Comparison of ENCODE assay signal across 22 cellular contexts in the genomic region with DNA sequence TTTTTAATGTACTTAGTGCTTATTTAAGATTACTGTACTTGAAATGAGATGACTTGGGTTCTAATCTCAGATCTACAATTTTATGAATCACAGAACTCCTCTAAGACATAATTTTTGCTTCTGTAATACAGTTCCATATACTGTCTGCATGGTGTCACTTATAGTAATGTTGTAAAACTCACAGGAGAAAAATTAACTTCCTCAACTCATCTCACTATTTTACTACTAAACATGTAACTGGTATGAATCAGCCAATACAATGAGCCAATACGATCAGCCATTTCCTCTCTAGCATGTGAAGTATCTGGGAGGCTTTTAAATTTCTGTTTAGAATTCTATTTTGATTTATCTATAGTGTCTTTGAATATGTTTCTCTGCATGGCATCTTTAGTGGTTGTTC.
DNase-seq lines count a peak whose midpoint lies in the region; ATAC-seq and TF ChIP-seq lines count a peak whose summit lies in the region.
"Had no signal": no experiment of that assay in that cellular context is flagged by ENCODE, and none has a peak within 500 bp of the region (broad histone marks: within the 10 kb centered on the region; RNA-seq: fewer than 3 reads in every experiment).

No MANE protein-coding gene starts in this region.

- peaks cover 5% of the 10 kb centered on the region for H3K4me1 Mint-ChIP-seq in activated CD8-positive, alpha-beta T cell treated with anti-CD3 and anti-CD28 coated beads for 36 hours (ENCODE audit: low read depth)
- H3K4me1 Mint-ChIP-seq in activated CD8-positive, alpha-beta T cell treated with anti-CD3 and anti-CD28 coated beads, Interleukin-2, amount 10 ng/mL, durations not matched to agents 7 days and 5 days (ENCODE audit: low read depth), result no peaks in the 10 kb centered on the region
- H3K4me1 Mint-ChIP-seq in stimulated activated naive CD8-positive, alpha-beta T cell treated with anti-CD3 and anti-CD28 coated beads, Interleukin-15, amount 100 ng/mL, for 72 hours, result peaks cover 7% of the 10 kb centered on the region
- H3K4me1 Mint-ChIP-seq in stimulated activated effector memory CD8-positive, alpha-beta T cell treated with anti-CD3 and anti-CD28 coated beads, Interleukin-12 subunit alpha, Interleukin-12 subunit beta, amount 100 ng/mL, for 72 hours, result no peaks in the 10 kb centered on the region
- H3K4me1 Mint-ChIP-seq: CD14-positive monocyte; CD8-positive, alpha-beta memory T cell had no signal

- DNase-seq in activated CD8-positive, alpha-beta T cell treated with anti-CD3 and anti-CD28 coated beads for 36 hours, result no peak
- DNase-seq in activated CD8-positive, alpha-beta T cell treated with anti-CD3 and anti-CD28 coated beads, Interleukin-2, amount 10 ng/mL, durations not matched to agents 7 days and 5 days, result no peak
- no peak for DNase-seq in stimulated activated naive CD8-positive, alpha-beta T cell treated with anti-CD3 and anti-CD28 coated beads, Interleukin-15, amount 100 ng/mL, for 72 hours
- no peak for DNase-seq in stimulated activated naive CD8-positive, alpha-beta T cell treated with anti-CD3 and anti-CD28 coated beads, Interleukin-15, Interleukin-2, amounts not matched to agents 100 U/mL and 50 U/mL, for 24 hours
- DNase-seq in stimulated activated effector memory CD8-positive, alpha-beta T cell treated with anti-CD3 and anti-CD28 coated beads, Interleukin-12 subunit alpha, Interleukin-12 subunit beta, amount 100 ng/mL, for 72 hours (ENCODE audit: low spot score in 2 of 2), result no peak
- no peak for DNase-seq in NCI-H2081 treated with DMSO at 0.1 percent for 48 hours (lab: John Stamatoyannopoulos, UW)
- DNase-seq: 8988T; ACHN; AML-193; BE2C; CD4-positive, alpha-beta T cell; CD8-positive, alpha-beta memory T cell; DMS 273 treated with DMSO at 0.1 percent for 48 hours; DMS79; EL; GDM1; H9 had no signal

- intact Hi-C loops in activated CD8-positive, alpha-beta T cell treated with anti-CD3 and anti-CD28 coated beads for 36 hours (cut with micrococcal nuclease), result no loop called here

- H3K9me3 Mint-ChIP-seq in activated CD8-positive, alpha-beta T cell treated with anti-CD3 and anti-CD28 coated beads for 36 hours, result peaks cover under 1% of the 10 kb centered on the region
- no peaks in the 10 kb centered on the region for H3K9me3 Mint-ChIP-seq in activated CD8-positive, alpha-beta T cell treated with anti-CD3 and anti-CD28 coated beads, Interleukin-2, amount 10 ng/mL, durations not matched to agents 7 days and 5 days (ENCODE audit: insufficient read depth)
- H3K9me3 Mint-ChIP-seq in stimulated activated naive CD8-positive, alpha-beta T cell treated with anti-CD3 and anti-CD28 coated beads, Interleukin-15, amount 100 ng/mL, for 72 hours, result peaks cover 2 to 3% of the 10 kb centered on the region in 2 donors
- H3K9me3 Mint-ChIP-seq in stimulated activated effector memory CD8-positive, alpha-beta T cell treated with anti-CD3 and anti-CD28 coated beads, Interleukin-12 subunit alpha, Interleukin-12 subunit beta, amount 100 ng/mL, for 72 hours, result no peaks in the 10 kb centered on the region
- H3K9me3 Mint-ChIP-seq: CD4-positive, alpha-beta T cell; GM23338; H9 had no signal

- no peak overlapping the region for H3K27ac Mint-ChIP-seq in activated CD8-positive, alpha-beta T cell treated with anti-CD3 and anti-CD28 coated beads for 36 hours
- no peak overlapping the region for H3K27ac Mint-ChIP-seq in activated CD8-positive, alpha-beta T cell treated with anti-CD3 and anti-CD28 coated beads, Interleukin-2, amount 10 ng/mL, durations not matched to agents 7 days and 5 days
- H3K27ac Mint-ChIP-seq in stimulated activated naive CD8-positive, alpha-beta T cell treated with anti-CD3 and anti-CD28 coated beads, Interleukin-15, amount 100 ng/mL, for 72 hours, result no peak overlapping the region
- H3K27ac Mint-ChIP-seq in stimulated activated effector memory CD8-positive, alpha-beta T cell treated with anti-CD3 and anti-CD28 coated beads, Interleukin-12 subunit alpha, Interleukin-12 subunit beta, amount 100 ng/mL, for 72 hours, result no peak overlapping the region
- H3K27ac Mint-ChIP-seq: CD14-positive monocyte; CD4-positive, alpha-beta T cell; CD8-positive, alpha-beta memory T cell; GM23338; H9 had no signal

- CTCF ChIA-PET in activated CD8-positive, alpha-beta T cell treated with anti-CD3 and anti-CD28 coated beads for 36 hours (lab: Charles Lee), result interaction anchor here (1.1 kb wide), 1 partner anchor 21 kb away, joined by 5 read pairs; no protein-coding TSS in a partner anchor
- CTCF ChIA-PET in activated CD8-positive, alpha-beta T cell treated with anti-CD3 and anti-CD28 coated beads, Interleukin-2, amount 10 ng/mL, durations not matched to agents 7 days and 5 days (lab: Charles Lee), result interaction anchor here (1.5 kb wide), 1 partner anchor 14 kb away, joined by 4 read pairs; no protein-coding TSS in a partner anchor

- peak; percentile 30 for ATAC-seq in activated CD8-positive, alpha-beta T cell treated with anti-CD3 and anti-CD28 coated beads for 36 hours
- no peak for ATAC-seq in activated CD8-positive, alpha-beta T cell treated with anti-CD3 and anti-CD28 coated beads, Interleukin-2, amount 10 ng/mL, durations not matched to agents 7 days and 5 days
- ATAC-seq in stimulated activated naive CD8-positive, alpha-beta T cell treated with anti-CD3 and anti-CD28 coated beads, Interleukin-15, amount 100 ng/mL, for 72 hours, result peak; percentile 18
- ATAC-seq in stimulated activated naive CD8-positive, alpha-beta T cell treated with anti-CD3 and anti-CD28 coated beads, Interleukin-15, Interleukin-2, amounts not matched to agents 100 U/mL and 50 U/mL, for 24 hours, result no peak
- ATAC-seq in stimulated activated effector memory CD8-positive, alpha-beta T cell treated with anti-CD3 and anti-CD28 coated beads, Interleukin-12 subunit alpha, Interleukin-12 subunit beta, amount 100 ng/mL, for 72 hours, result peak; percentile 57
- ATAC-seq: A549, GM12878, GM23338, HCT116 had no signal

- H3K27me3 Mint-ChIP-seq in activated CD8-positive, alpha-beta T cell treated with anti-CD3 and anti-CD28 coated beads for 36 hours, result peaks cover 12% of the 10 kb centered on the region
- H3K27me3 Mint-ChIP-seq in activated CD8-positive, alpha-beta T cell treated with anti-CD3 and anti-CD28 coated beads, Interleukin-2, amount 10 ng/mL, durations not matched to agents 7 days and 5 days (ENCODE audit: low read depth), result peaks cover 8% of the 10 kb centered on the region
- peaks cover 50% of the 10 kb centered on the region for H3K27me3 Mint-ChIP-seq in stimulated activated naive CD8-positive, alpha-beta T cell treated with anti-CD3 and anti-CD28 coated beads, Interleukin-15, amount 100 ng/mL, for 72 hours

- no peak for TF ChIP-seq CTCF in activated CD8-positive, alpha-beta T cell treated with anti-CD3 and anti-CD28 coated beads for 36 hours (IDR thresholded peaks at IDR 0.05)

- no peak overlapping the region for H3K4me3 Mint-ChIP-seq in activated CD8-positive, alpha-beta T cell treated with anti-CD3 and anti-CD28 coated beads for 36 hours
- no peak overlapping the region for H3K4me3 Mint-ChIP-seq in activated CD8-positive, alpha-beta T cell treated with anti-CD3 and anti-CD28 coated beads, Interleukin-2, amount 10 ng/mL, durations not matched to agents 7 days and 5 days
- no peak overlapping the region for H3K4me3 Mint-ChIP-seq in stimulated activated naive CD8-positive, alpha-beta T cell treated with anti-CD3 and anti-CD28 coated beads, Interleukin-15, amount 100 ng/mL, for 72 hours
- H3K4me3 Mint-ChIP-seq in stimulated activated effector memory CD8-positive, alpha-beta T cell treated with anti-CD3 and anti-CD28 coated beads, Interleukin-12 subunit alpha, Interleukin-12 subunit beta, amount 100 ng/mL, for 72 hours, result no peak overlapping the region
- H3K4me3 Mint-ChIP-seq: CD14-positive monocyte; CD4-positive, alpha-beta T cell; CD8-positive, alpha-beta memory T cell; GM23338; H9 had no signal

- H3K36me3 Mint-ChIP-seq in activated CD8-positive, alpha-beta T cell treated with anti-CD3 and anti-CD28 coated beads for 36 hours (ENCODE audit: low read depth), result no peaks in the 10 kb centered on the region
- no peaks in the 10 kb centered on the region for H3K36me3 Mint-ChIP-seq in activated CD8-positive, alpha-beta T cell treated with anti-CD3 and anti-CD28 coated beads, Interleukin-2, amount 10 ng/mL, durations not matched to agents 7 days and 5 days (ENCODE audit: low read depth)
- no peaks in the 10 kb centered on the region for H3K36me3 Mint-ChIP-seq in stimulated activated effector memory CD8-positive, alpha-beta T cell treated with anti-CD3 and anti-CD28 coated beads, Interleukin-12 subunit alpha, Interleukin-12 subunit beta, amount 100 ng/mL, for 72 hours
- H3K36me3 Mint-ChIP-seq: CD14-positive monocyte; CD8-positive, alpha-beta memory T cell had no signal

- POLR2A ChIA-PET in activated CD8-positive, alpha-beta T cell treated with anti-CD3 and anti-CD28 coated beads for 36 hours (lab: Charles Lee), result no interaction called here
- POLR2A ChIA-PET in activated CD8-positive, alpha-beta T cell treated with anti-CD3 and anti-CD28 coated beads, Interleukin-2, amount 10 ng/mL, durations not matched to agents 7 days and 5 days (lab: Charles Lee), result no interaction called here

Comparison
In these comparisons a context has a peak if more than half of its experiments do, and no peak if none do; other contexts are left out.
1. ATAC-seq: peak in activated CD8-positive, alpha-beta T cell treated with anti-CD3 and anti-CD28 coated beads for 36 hours (single experiment), stimulated activated naive CD8-positive, alpha-beta T cell treated with anti-CD3 and anti-CD28 coated beads, Interleukin-15, amount 100 ng/mL, for 72 hours (single experiment) and stimulated activated effector memory CD8-positive, alpha-beta T cell treated with anti-CD3 and anti-CD28 coated beads, Interleukin-12 subunit alpha, Interleukin-12 subunit beta, amount 100 ng/mL, for 72 hours (single experiment); none in activated CD8-positive, alpha-beta T cell treated with anti-CD3 and anti-CD28 coated beads, Interleukin-2, amount 10 ng/mL, durations not matched to agents 7 days and 5 days (single experiment) and stimulated activated naive CD8-positive, alpha-beta T cell treated with anti-CD3 and anti-CD28 coated beads, Interleukin-15, Interleukin-2, amounts not matched to agents 100 U/mL and 50 U/mL, for 24 hours (single experiment).